Comparison of ENCODE assay signal across 9 cellular contexts in the genomic region with DNA sequence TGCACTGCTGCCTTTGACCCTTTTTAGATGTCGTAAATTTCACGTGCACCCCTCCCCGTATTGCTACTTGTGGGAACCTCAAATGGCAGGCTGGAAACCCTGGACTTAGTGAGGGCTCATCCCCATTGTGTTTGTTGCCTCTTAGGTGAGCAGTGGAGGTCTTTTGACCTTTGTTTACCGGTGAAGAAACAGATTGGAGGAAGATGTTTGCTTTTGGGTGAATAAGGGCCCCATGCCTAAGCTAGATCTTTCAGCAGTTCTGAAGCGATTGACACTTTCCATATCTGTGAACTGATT. TPM values are rescaled to one million over a fixed set of nuclear protein-coding genes. Genes with fewer than 3 reads are reported as not detected.
DNase-seq lines count a peak whose midpoint lies in the region; ATAC-seq lines count a peak whose summit lies in the region.
"Had no signal": no experiment of that assay in that cellular context is flagged by ENCODE, and none has a peak within 500 bp of the region (broad histone marks: within the 10 kb centered on the region; RNA-seq: fewer than 3 reads in every experiment).

No MANE protein-coding gene starts in this region.

- H3K36me3 Mint-ChIP-seq in central memory CD8-positive, alpha-beta T cell (ENCODE audit: insufficient read depth): peaks cover 10% of the 10 kb centered on the region
- no peaks in the 10 kb centered on the region for H3K36me3 Mint-ChIP-seq in natural killer cell treated with Interleukin-12 subunit alpha and Interleukin-12 subunit beta and Interleukin-15 and Interleukin-18, amount 100 ng/mL, for 72 hours

- peaks cover 21% of the 10 kb centered on the region for H3K4me1 Mint-ChIP-seq in central memory CD8-positive, alpha-beta T cell
- H3K4me1 Mint-ChIP-seq in natural killer cell treated with Interleukin-12 subunit alpha and Interleukin-12 subunit beta and Interleukin-15 and Interleukin-18, amount 100 ng/mL, for 72 hours (ENCODE audit: low read depth in 2 of 2): peaks cover 25 to 27% of the 10 kb centered on the region in 2 donors

- H3K27me3 Mint-ChIP-seq in central memory CD8-positive, alpha-beta T cell: no peaks in the 10 kb centered on the region
- H3K27me3 Mint-ChIP-seq in natural killer cell treated with Interleukin-12 subunit alpha and Interleukin-12 subunit beta and Interleukin-15 and Interleukin-18, amount 100 ng/mL, for 72 hours: no peaks in the 10 kb centered on the region

- H3K36me3 ChIP-seq in ES-I3 (ENCODE audit: insufficient read depth, low read length): 0 out of 2 replicates have a peak, but pooled peaks cover 6% of the 10 kb centered on the region

- peak overlapping the region; percentile 81 for H3K4me3 Mint-ChIP-seq in central memory CD8-positive, alpha-beta T cell
- H3K4me3 Mint-ChIP-seq in natural killer cell treated with Interleukin-12 subunit alpha and Interleukin-12 subunit beta and Interleukin-15 and Interleukin-18, amount 100 ng/mL, for 72 hours: peak overlapping the region; percentile 93

- H3K9me3 ChIP-seq in ES-I3 (ENCODE audit: control insufficient read depth, insufficient read depth, low read length): no peaks in the 10 kb centered on the region

- peak overlapping the region; percentile 98 for H3K9ac ChIP-seq in ES-I3 (ENCODE audit: low read depth, low read length)

- no peaks in the 10 kb centered on the region for H3K9me3 Mint-ChIP-seq in central memory CD8-positive, alpha-beta T cell
- H3K9me3 Mint-ChIP-seq in natural killer cell treated with Interleukin-12 subunit alpha and Interleukin-12 subunit beta and Interleukin-15 and Interleukin-18, amount 100 ng/mL, for 72 hours: no peaks in the 10 kb centered on the region

- peaks cover 12% of the 10 kb centered on the region; the same call in 1 of the 2 replicates for H3K4me1 ChIP-seq in ES-I3 (ENCODE audit: insufficient read depth, low read length)

- no peak for DNase-seq in central memory CD8-positive, alpha-beta T cell (ENCODE audit: low spot score in 2 of 2)
- DNase-seq in natural killer cell treated with Interleukin-12 subunit alpha and Interleukin-12 subunit beta and Interleukin-15 and Interleukin-18, amount 100 ng/mL, for 72 hours (ENCODE audit: low spot score): no peak
- no peak for DNase-seq in putamen (ENCODE audit: low spot score)
- no peak for DNase-seq in NOMO-1 treated with dmso at 0.1 percent for 144 hours (lab: John Stamatoyannopoulos, UW; ENCODE audit: unreplicated experiment)

- H3K27ac Mint-ChIP-seq in central memory CD8-positive, alpha-beta T cell (ENCODE audit: low read depth): peak overlapping the region; percentile 76
- H3K27ac Mint-ChIP-seq in natural killer cell treated with Interleukin-12 subunit alpha and Interleukin-12 subunit beta and Interleukin-15 and Interleukin-18, amount 100 ng/mL, for 72 hours: peak overlapping the region; percentile 79 to 87

- ATAC-seq in HG03439 (IDR thresholded peaks at IDR 0.05; ENCODE audit: unreplicated experiment): peak; percentile 16
- peak; percentile 49 for ATAC-seq in central memory CD8-positive, alpha-beta T cell (replicated peaks; ENCODE audit: extremely low read depth, poor library complexity, severe bottlenecking)
- no peak for ATAC-seq in natural killer cell treated with Interleukin-12 subunit alpha and Interleukin-12 subunit beta and Interleukin-15 and Interleukin-18, amount 100 ng/mL, for 72 hours
- ATAC-seq in GM21360 (IDR thresholded peaks at IDR 0.05; ENCODE audit: unreplicated experiment): no peak
- ATAC-seq in HG02840 (IDR thresholded peaks at IDR 0.05; ENCODE audit: low FRiP score, unreplicated experiment): no peak

RNA-seq across cellular contexts. Expression of a gene that starts 0.8 kb away (rescaled TPM):
- total RNA-seq in natural killer cell treated with Interleukin-12 subunit alpha and Interleukin-12 subunit beta and Interleukin-15 and Interleukin-18, amount 100 ng/mL, for 72 hours: 100 to 1,000 TPM in 1 of 2 donors, 10 to 100 TPM in 1; 70.5 to 105 TPM

RNA-seq across cellular contexts. Expression of a gene that starts 14.9 kb away (rescaled TPM):
- under 1 TPM in 1 of 2 donors, not detected in 1; 0.50 TPM for total RNA-seq in natural killer cell treated with Interleukin-12 subunit alpha and Interleukin-12 subunit beta and Interleukin-15 and Interleukin-18, amount 100 ng/mL, for 72 hours

RNA-seq across cellular contexts. Expression of a gene that starts 19.8 kb away (rescaled TPM):
- total RNA-seq in natural killer cell treated with Interleukin-12 subunit alpha and Interleukin-12 subunit beta and Interleukin-15 and Interleukin-18, amount 100 ng/mL, for 72 hours: 100 to 1,000 TPM in 1 of 2 donors, 10 to 100 TPM in 1; 50.7 to 135 TPM

RNA-seq across cellular contexts. Expression of a gene that starts 24.8 kb away (rescaled TPM):
- total RNA-seq in natural killer cell treated with Interleukin-12 subunit alpha and Interleukin-12 subunit beta and Interleukin-15 and Interleukin-18, amount 100 ng/mL, for 72 hours: under 1 TPM; 0.83 to 0.86 TPM
- total RNA-seq: M059J had no signal

RNA-seq across cellular contexts. Expression of a gene that starts 33.3 kb away (rescaled TPM):
- total RNA-seq in natural killer cell treated with Interleukin-12 subunit alpha and Interleukin-12 subunit beta and Interleukin-15 and Interleukin-18, amount 100 ng/mL, for 72 hours: under 1 TPM in 1 of 2 donors, not detected in 1; 0.52 TPM
- total RNA-seq: M059J had no signal

Comparison
In these comparisons a context has a peak if more than half of its experiments do, and no peak if none do; other contexts are left out.
1. ATAC-seq: peak in HG03439 (single experiment) and central memory CD8-positive, alpha-beta T cell (single experiment); none in natural killer cell treated with Interleukin-12 subunit alpha and Interleukin-12 subunit beta and Interleukin-15 and Interleukin-18, amount 100 ng/mL, for 72 hours (0 of 2), GM21360 (single experiment) and HG02840 (single experiment).